ENCODE assay signal across 8 cellular contexts in the genomic region with DNA sequence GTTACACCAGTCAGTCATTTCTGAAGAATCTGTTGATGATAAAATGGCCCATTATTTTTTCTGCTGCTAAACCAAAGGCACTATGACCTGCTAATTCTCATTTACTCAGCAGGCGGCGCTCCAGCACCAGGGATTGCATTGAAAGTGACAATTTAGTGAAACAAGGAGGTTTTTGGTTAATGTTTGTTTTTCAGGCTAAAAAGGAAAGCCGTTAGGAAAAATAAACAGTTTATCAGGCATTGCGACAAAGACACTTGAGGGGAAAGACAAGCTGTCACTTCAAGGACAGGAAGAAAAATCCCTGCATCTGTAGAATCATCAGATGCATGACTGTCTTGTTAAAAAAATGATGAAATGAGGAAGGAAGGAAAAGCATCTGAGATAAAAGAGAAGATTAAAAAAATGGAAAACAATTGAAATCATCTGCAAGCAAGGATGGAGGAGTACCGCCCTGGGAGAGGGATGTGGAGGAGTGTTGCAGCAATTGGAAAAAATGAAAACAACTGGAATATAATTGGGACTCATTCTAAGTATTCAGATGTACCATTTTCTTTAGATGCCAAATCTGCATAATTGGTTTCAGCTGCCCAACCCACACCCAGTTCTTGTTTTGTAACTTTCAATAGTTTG. TPM values are rescaled to one million over a fixed set of nuclear protein-coding genes. Genes with fewer than 3 reads are reported as not detected.
DNase-seq lines count a peak whose midpoint lies in the region; ATAC-seq and TF ChIP-seq lines count a peak whose summit lies in the region.

No MANE protein-coding gene starts in this region.

- peaks cover 3% of the 10 kb centered on the region for H3K9me3 Mint-ChIP-seq in neural crest cell

- H4K20me1 ChIP-seq in DOHH2 (ENCODE audit: control insufficient read depth, insufficient read depth, low read depth, low read length) = no peaks in the 10 kb centered on the region

- no peak for ATAC-seq in HG03521 (IDR thresholded peaks at IDR 0.05; ENCODE audit: unreplicated experiment)

- no peaks in the 10 kb centered on the region for H3F3A ChIP-seq in DOHH2 (ENCODE audit: control insufficient read depth, insufficient read depth)

- no peak overlapping the region for H3K4me2 ChIP-seq in DOHH2 (ENCODE audit: low read length)

- peaks cover 14% of the 10 kb centered on the region for H3K27me3 ChIP-seq in DOHH2 (ENCODE audit: control insufficient read depth, low read length)

- no peaks in the 10 kb centered on the region for H3K36me3 Mint-ChIP-seq in neural crest cell (ENCODE audit: low read depth)

- peaks cover 9% of the 10 kb centered on the region for H3K4me1 Mint-ChIP-seq in neural crest cell

- H3K36me3 ChIP-seq in DOHH2 (ENCODE audit: control insufficient read depth, low read length) = no peaks in the 10 kb centered on the region

- no peaks in the 10 kb centered on the region for H3K4me1 ChIP-seq in DOHH2 (ENCODE audit: control insufficient read depth, low read length)

- DNase-seq in HCEC 1CT (peak; percentile 48), NCI-H526 treated with DMSO at 0.1 percent for 48 hours (lab: John Stamatoyannopoulos, UW) (peak; percentile 3), fibroblast of gingiva (ENCODE audit: low read depth) (peak; percentile 63), neural crest cell (ENCODE audit: low read depth, low spot score) (peak; percentile 82), superior temporal gyrus (ENCODE audit: extremely low spot score) (peak; percentile 97)
- DNase-seq in activated CD8-positive, alpha-beta memory T cell treated with anti-CD3 and anti-CD28 coated beads, Interleukin-2, amount 50 U/mL, for 4 hours = peak; percentile 54

- TF ChIP-seq CTCF in DOHH2 (IDR thresholded peaks at IDR 0.05; ENCODE audit: low read depth, low read length, poor library complexity, severe bottlenecking) = peak; percentile 87
- TF ChIP-seq CTCF in neural crest cell (conservative IDR thresholded peaks at IDR 0.05) = peak; percentile 98

- H3K9me3 ChIP-seq in DOHH2 (ENCODE audit: control insufficient read depth, insufficient read depth, low read length) = no peaks in the 10 kb centered on the region

- no peak overlapping the region for H3K27ac ChIP-seq in DOHH2 (ENCODE audit: low read depth, low read length)

- no peaks in the 10 kb centered on the region for H3K79me2 ChIP-seq in DOHH2 (ENCODE audit: control insufficient read depth, low read length)

- H3K9me2 ChIP-seq in DOHH2 (replicated peaks; ENCODE audit: control insufficient read depth, low read length) = no peaks in the 10 kb centered on the region

- H3K4me3 ChIP-seq in DOHH2 (ENCODE audit: low read length) = no peak overlapping the region

- no peak overlapping the region for H3K4me3 Mint-ChIP-seq in neural crest cell

- H3K27me3 Mint-ChIP-seq in neural crest cell (ENCODE audit: low read depth) = no peaks in the 10 kb centered on the region

- no peak overlapping the region for H3K27ac Mint-ChIP-seq in neural crest cell (ENCODE audit: unreplicated experiment)

RNA-seq across cellular contexts. Expression of gene NR1D2, which starts 54.0 kb away (rescaled TPM):
- total RNA-seq in neural crest cell = 8.6 and 10.0 TPM in 2 replicates

Comparison
In these comparisons a context has a peak if more than half of its experiments do, and no peak if none do; other contexts are left out.
1. DNase-seq: peak in every context shown above with its lines; median percentile 97 in superior temporal gyrus; 82 in neural crest cell; 63 in fibroblast of gingiva; 54 in activated CD8-positive, alpha-beta memory T cell treated with anti-CD3 and anti-CD28 coated beads, Interleukin-2, amount 50 U/mL, for 4 hours; 48 in HCEC 1CT; 3 in NCI-H526 treated with DMSO at 0.1 percent for 48 hours.